3 cellular contexts compared by ENCODE assay signal in genomic region chr4:29378237-29378636, GRCh38.
DNase-seq lines count a peak whose midpoint lies in the region; ATAC-seq, FAIRE-seq and TF ChIP-seq lines count a peak whose summit lies in the region.
"Not testable (repeated sequence)": the region's sequence is repeated elsewhere in the genome, so short reads cannot be mapped to it uniquely, and the experiment has no call there.

No MANE protein-coding gene starts in this region.

- not testable (repeated sequence) for BruUV-seq in K562 (replicated peaks; lab: Mats Ljungman, UMichigan)

- POLR2A ChIA-PET in HEK293 (lab: Yijun Ruan, JAX); K562 (lab: Yijun Ruan, JAX): not testable (repeated sequence)

- not testable (repeated sequence) for H3K4me3 ChIP-seq in HEK293 (ENCODE audit: low read depth, low read length); K562; kidney (ENCODE audit: low read length in 2 of 2)

- DNase-seq in K562 (ENCODE audit: extremely low read depth in 1 of 4, low spot score in 3 of 4), result not testable (repeated sequence)
- peak; percentile 17 for DNase-seq in kidney

- not testable (repeated sequence) for H3K79me2 ChIP-seq in K562 (ENCODE audit: control insufficient read depth, insufficient read depth, low read length)

- not testable (repeated sequence) for H3K4me2 ChIP-seq in K562 (ENCODE audit: insufficient read depth, low read length)

- CTCF ChIA-PET in HEK293 (lab: Yijun Ruan, JAX); K562 (lab: Yijun Ruan, JAX; ENCODE audit: low intra/inter-chr PET ratio): not testable (repeated sequence)

- ATAC-seq in K562, result not testable (repeated sequence)

- not testable (repeated sequence) for H3K9ac ChIP-seq in K562 (ENCODE audit: insufficient read depth in 1 of 2, low read depth in 2 of 2, low read length in 2 of 2); kidney (ENCODE audit: low read length in 2 of 2)

- not testable (repeated sequence) for TF ChIP-seq CTCF in HEK293 (tag by site-specific recombination; IDR thresholded peaks at IDR 0.05); K562 (IDR thresholded peaks at IDR 0.05 in 2 of 3, conservative IDR thresholded peaks at IDR 0.05 in 1 of 3; ENCODE audit: insufficient read depth in 2 of 3, low read depth in 1 of 3, low read length in 3 of 3); kidney (IDR thresholded peaks at IDR 0.05; ENCODE audit: borderline replicate concordance, extremely low read depth, insufficient read depth)

- not testable (repeated sequence) for H3K27ac ChIP-seq in HEK293 (ENCODE audit: extremely low read depth, low read depth, low read length); K562 (ENCODE audit: extremely low read depth, low read depth, low read length); kidney (ENCODE audit: low read depth in 2 of 2, low read length in 2 of 2)

- not testable (repeated sequence) for H2AFZ ChIP-seq in K562 (ENCODE audit: low read depth, low read length)

- intact Hi-C loops in K562 (cut with micrococcal nuclease); kidney (cut with DNase I): not testable (repeated sequence)

- TF ChIP-seq RAD21 in K562 (CRISPR knock-in tag; conservative IDR thresholded peaks at IDR 0.05 in 1 of 2, IDR thresholded peaks at IDR 0.05 in 1 of 2), result not testable (repeated sequence)

- not testable (repeated sequence) for H3K36me3 ChIP-seq in HEK293 (ENCODE audit: control insufficient read depth in 2 of 2, insufficient read depth in 1 of 2, low read length in 2 of 2); K562 (ENCODE audit: control insufficient read depth, insufficient read depth, low read length); kidney (ENCODE audit: control insufficient read depth in 1 of 2, insufficient read depth in 2 of 2, low read length in 2 of 2)

- H3K9me3 ChIP-seq in HEK293 (ENCODE audit: control insufficient read depth, insufficient read depth, low read depth, low read length); K562 (replicated peaks; ENCODE audit: control insufficient read depth, insufficient read depth, low read depth, low read length); kidney (ENCODE audit: control insufficient read depth in 1 of 2, low read length in 2 of 2): not testable (repeated sequence)

- H4K20me1 ChIP-seq in K562 (replicated peaks; ENCODE audit: control insufficient read depth, insufficient read depth, low read length), result not testable (repeated sequence)

- not testable (repeated sequence) for TF ChIP-seq POLR2A in K562 (conservative IDR thresholded peaks at IDR 0.05)

- not testable (repeated sequence) for H3K4me1 ChIP-seq in HEK293 (ENCODE audit: control insufficient read depth, insufficient read depth, low read length); K562 (replicated peaks in 1 of 2; ENCODE audit: control insufficient read depth in 2 of 2, insufficient read depth in 2 of 2, low read length in 2 of 2); kidney (ENCODE audit: control insufficient read depth in 1 of 2, insufficient read depth in 1 of 2, low read depth in 1 of 2, low read length in 2 of 2)

- not testable (repeated sequence) for FAIRE-seq in K562 (lab: Jason Lieb, UNC); kidney (lab: Jason Lieb, UNC)

- H3K9me1 ChIP-seq in K562 (ENCODE audit: control insufficient read depth, insufficient read depth, low read length), result not testable (repeated sequence)

- in situ Hi-C loops in K562 (cut with MboI), result not testable (repeated sequence)

- not testable (repeated sequence) for H3K27me3 ChIP-seq in K562 (ENCODE audit: control insufficient read depth in 2 of 2, insufficient read depth in 2 of 2, low read length in 2 of 2)

- TF ChIP-seq EP300 in K562 (IDR thresholded peaks at IDR 0.05; ENCODE audit: low read length), result not testable (repeated sequence)

TF ChIP-seq in HEK293, 187 proteins besides CTCF, POLR2A, EP300 and RAD21:
- peak; percentile 61; the same call in 1 of the 2 replicates for TF ChIP-seq ZNF146 (tag by site-specific recombination; IDR thresholded peaks at IDR 0.05)

TF ChIP-seq in K562, 482 proteins besides CTCF, POLR2A, EP300 and RAD21:
- TF ChIP-seq ZNF146 (CRISPR knock-in tag; IDR thresholded peaks at IDR 0.05; ENCODE audit: unreplicated experiment), result peak; percentile 62
